ENCODE assay signal across 10 cellular contexts in the genomic region with DNA sequence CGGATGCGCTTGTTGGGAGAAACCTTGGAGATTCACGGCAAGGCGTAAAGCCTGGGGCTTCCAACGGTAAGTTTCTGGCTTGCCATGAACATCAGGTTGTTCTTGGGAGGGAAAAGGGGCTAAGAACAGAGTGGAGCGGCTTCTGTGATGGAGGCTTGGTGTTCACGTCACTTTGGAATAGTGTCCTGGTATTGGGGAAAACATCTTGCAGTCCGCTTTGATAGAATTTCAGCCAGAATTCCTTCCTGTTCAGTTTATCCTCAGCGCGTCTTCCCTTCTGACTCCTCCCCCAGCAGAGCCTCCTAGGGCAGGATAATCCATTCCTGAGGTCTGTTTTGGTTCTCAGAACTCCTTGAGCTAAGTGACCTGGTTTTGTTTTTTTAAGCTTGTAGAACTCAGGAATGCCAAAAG. TPM values are rescaled to one million over a fixed set of nuclear protein-coding genes. Genes with fewer than 3 reads are reported as not detected.
A peak's percentile ranks its signal among the peaks of the same experiment; 100 is the strongest.
DNase-seq lines count a peak whose midpoint lies in the region; ATAC-seq and TF ChIP-seq lines count a peak whose summit lies in the region.
"Had no signal": no experiment of that assay in that cellular context is flagged by ENCODE, and none has a peak within 500 bp of the region (broad histone marks: within the 10 kb centered on the region; RNA-seq: fewer than 3 reads in every experiment).

No MANE protein-coding gene starts in this region.

- no peaks in the 10 kb centered on the region for H3K9me3 Mint-ChIP-seq in endodermal cell
- H3K9me3 Mint-ChIP-seq: stimulated activated naive B cell treated with anti-CD40 and anti-IgM and Interleukin-4, amounts not matched to agents 10 μg/mL and 1 μg/mL and 100 μg/mL, for 72 hours had no signal

- H3K36me3 ChIP-seq in right atrium auricular region (no peaks in the 10 kb centered on the region), endodermal cell (ENCODE audit: control insufficient read depth, insufficient read depth, low read length) (peaks cover 45% of the 10 kb centered on the region), mucosa of stomach (ENCODE audit: control insufficient read depth, insufficient read depth, low read length) (no peaks in the 10 kb centered on the region), vagina (peaks cover 0 to 21% of the 10 kb centered on the region in 2 donors)

- H3K27ac ChIP-seq in right atrium auricular region (peak overlapping the region; percentile 90 to 95), endodermal cell (ENCODE audit: low read depth, low read length) (no peak overlapping the region), vagina (peak overlapping the region; percentile 97)
- H3K27ac ChIP-seq: C4-2B had no signal

- TF ChIP-seq CTCF in right atrium auricular region (IDR thresholded peaks at IDR 0.05) (no peak), endodermal cell (conservative IDR thresholded peaks at IDR 0.05) (no peak), vagina (IDR thresholded peaks at IDR 0.05) (no peak)

- peak overlapping the region; percentile 94 for H3K27ac Mint-ChIP-seq in endodermal cell
- H3K27ac Mint-ChIP-seq: stimulated activated naive B cell treated with anti-CD40 and anti-IgM and Interleukin-4, amounts not matched to agents 10 μg/mL and 1 μg/mL and 100 μg/mL, for 72 hours had no signal

- no peak for TF ChIP-seq POLR2A in vagina (IDR thresholded peaks at IDR 0.05)

- intact Hi-C loops in left cardiac atrium (cut with DNase I) (loop anchor here in 1 of 2 donors (5.0 kb wide), 1 partner anchor 109 kb away; no protein-coding TSS in a partner anchor), vagina (cut with DNase I) (loop anchor here (5.0 kb wide), 1 partner anchor 69 kb away; no protein-coding TSS in a partner anchor)

- peak overlapping the region; percentile 54 for H3K9ac ChIP-seq in endodermal cell (ENCODE audit: extremely low read depth, low read length, poor library complexity, severe bottlenecking)
- H3K9ac ChIP-seq in mucosa of stomach (ENCODE audit: low read length): peak overlapping the region; percentile 8

- ATAC-seq in left cardiac atrium: no peak
- ATAC-seq in GM18909 (IDR thresholded peaks at IDR 0.05; ENCODE audit: poor library complexity, unreplicated experiment): no peak
- ATAC-seq: stimulated activated naive B cell treated with anti-CD40 and anti-IgM and Interleukin-4, amounts not matched to agents 10 μg/mL and 1 μg/mL and 100 μg/mL, for 72 hours had no signal

- peaks cover 30% of the 10 kb centered on the region for H3K4me1 Mint-ChIP-seq in endodermal cell

- 9% methylated on average over 7 to 10 of the region's 10 CpGs for WGBS in endodermal cell (ENCODE audit: insufficient coverage in 1 of 2, insufficient read length in 1 of 2), 2 experiments

- no peaks in the 10 kb centered on the region for H3K9me3 ChIP-seq in right atrium auricular region
- H3K9me3 ChIP-seq in endodermal cell (ENCODE audit: control insufficient read depth, low read length): no peaks in the 10 kb centered on the region
- no peaks in the 10 kb centered on the region for H3K9me3 ChIP-seq in mucosa of stomach (ENCODE audit: control insufficient read depth, low read length)
- H3K9me3 ChIP-seq in vagina: no peaks in the 10 kb centered on the region

- peak overlapping the region; percentile 77 to 87 for H3K4me3 ChIP-seq in right atrium auricular region
- H3K4me3 ChIP-seq in endodermal cell (ENCODE audit: low read length): peak overlapping the region; percentile 87
- H3K4me3 ChIP-seq in mucosa of stomach (ENCODE audit: low read length): no peak overlapping the region
- H3K4me3 ChIP-seq in vagina: peak overlapping the region; percentile 68 to 88

- DNase-seq in right atrium auricular region (ENCODE audit: low spot score): no peak
- DNase-seq in left cardiac atrium: no peak
- DNase-seq in endodermal cell: no peak
- no peak for DNase-seq in vagina (ENCODE audit: extremely low spot score in 2 of 2)
- DNase-seq in EL: no peak
- DNase-seq in activated CD4-positive, alpha-beta T cell treated with anti-CD3 and anti-CD28 coated beads for 4 hours: no peak
- DNase-seq: stimulated activated naive B cell treated with anti-CD40 and anti-IgM and Interleukin-4, amounts not matched to agents 10 μg/mL and 1 μg/mL and 100 μg/mL, for 72 hours had no signal

- no peaks in the 10 kb centered on the region for H3K27me3 ChIP-seq in right atrium auricular region
- no peaks in the 10 kb centered on the region for H3K27me3 ChIP-seq in endodermal cell (ENCODE audit: control insufficient read depth, insufficient read depth, low read length, poor library complexity, severe bottlenecking)
- H3K27me3 ChIP-seq in mucosa of stomach (ENCODE audit: control insufficient read depth, insufficient read depth, low read length): no peaks in the 10 kb centered on the region
- no peaks in the 10 kb centered on the region for H3K27me3 ChIP-seq in vagina

- peak overlapping the region; percentile 84 for H3K4me3 Mint-ChIP-seq in endodermal cell
- H3K4me3 Mint-ChIP-seq: stimulated activated naive B cell treated with anti-CD40 and anti-IgM and Interleukin-4, amounts not matched to agents 10 μg/mL and 1 μg/mL and 100 μg/mL, for 72 hours had no signal

- no peaks in the 10 kb centered on the region for H3K27me3 Mint-ChIP-seq in endodermal cell (ENCODE audit: insufficient read depth)
- H3K27me3 Mint-ChIP-seq: stimulated activated naive B cell treated with anti-CD40 and anti-IgM and Interleukin-4, amounts not matched to agents 10 μg/mL and 1 μg/mL and 100 μg/mL, for 72 hours had no signal

- H3K4me1 ChIP-seq in right atrium auricular region (peaks cover 0 to 51% of the 10 kb centered on the region in 2 donors), endodermal cell (ENCODE audit: control insufficient read depth, insufficient read depth, low read length) (peaks cover 24% of the 10 kb centered on the region), mucosa of stomach (ENCODE audit: control insufficient read depth, insufficient read depth, low read length) (peaks cover 20% of the 10 kb centered on the region), vagina (peaks cover 26% of the 10 kb centered on the region)

- H3K36me3 Mint-ChIP-seq in endodermal cell (ENCODE audit: low read depth): peaks cover 35% of the 10 kb centered on the region
- H3K36me3 Mint-ChIP-seq: stimulated activated naive B cell treated with anti-CD40 and anti-IgM and Interleukin-4, amounts not matched to agents 10 μg/mL and 1 μg/mL and 100 μg/mL, for 72 hours had no signal

RNA-seq across cellular contexts. Expression of a gene that starts 2.0 kb away (rescaled TPM):
- 10 to 100 TPM in 1 of 2 donors, 1 to 10 TPM in 1; 8.6 to 24.4 TPM for total RNA-seq in right atrium auricular region
- 10 to 100 TPM; 10.1 to 15.9 TPM for total RNA-seq in left cardiac atrium
- total RNA-seq in endodermal cell: 10 to 100 TPM; 36.6 to 61.8 TPM
- 51.5 TPM for polyA plus RNA-seq in endodermal cell (2013, experiment 1 of 2)
- 46.5 TPM for polyA plus RNA-seq in endodermal cell (2013, experiment 2 of 2)
- 65.6 TPM for total RNA-seq in vagina
